In the genomic region with DNA sequence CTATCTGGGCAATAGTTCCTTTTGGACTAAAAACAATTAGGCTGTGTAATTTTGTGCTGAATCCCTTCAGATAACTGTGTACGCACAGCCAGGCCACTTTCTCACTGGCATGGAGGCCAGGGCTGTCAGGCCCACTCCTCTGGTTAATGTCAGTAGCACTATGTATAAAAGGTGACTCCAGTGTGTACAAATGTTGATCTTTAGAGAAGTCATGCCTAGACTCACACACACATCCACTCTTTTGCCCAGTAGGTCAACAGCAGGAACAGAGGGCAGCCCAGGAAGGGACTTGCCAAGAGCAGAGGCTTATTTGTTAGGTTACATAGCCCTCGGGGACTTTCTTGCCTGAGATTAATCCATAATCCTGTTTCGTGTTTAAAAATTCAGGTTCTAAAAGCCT, we compare ENCODE assay signal across 19 cellular contexts.
"Had no signal": no experiment of that assay in that cellular context is flagged by ENCODE, and none has a peak within 500 bp of the region (broad histone marks: within the 10 kb centered on the region; RNA-seq: fewer than 3 reads in every experiment).

No MANE protein-coding gene starts in this region.

- H3K9me3 Mint-ChIP-seq: memory B cell; natural killer cell treated with Interleukin-12 subunit alpha and Interleukin-12 subunit beta and Interleukin-15 and Interleukin-18, amount 100 ng/mL, for 72 hours; neural progenitor cell; stimulated activated naive CD8-positive, alpha-beta T cell treated with anti-CD3 and anti-CD28 coated beads, Interleukin-15, Interleukin-2, amounts not matched to agents 100 ng/mL and 50 ng/mL, for 24 hours had no signal

- ATAC-seq: esophagus mucosa; lower lobe of right lung; natural killer cell treated with Interleukin-12 subunit alpha and Interleukin-12 subunit beta and Interleukin-15 and Interleukin-18, amount 100 ng/mL, for 72 hours; pancreas; stimulated activated effector memory CD8-positive, alpha-beta T cell treated with anti-CD3 and anti-CD28 coated beads, Interleukin-12 subunit alpha, Interleukin-12 subunit beta, amount 100 ng/mL, for 72 hours had no signal

- H3K4me3 Mint-ChIP-seq: memory B cell; natural killer cell treated with Interleukin-12 subunit alpha and Interleukin-12 subunit beta and Interleukin-15 and Interleukin-18, amount 100 ng/mL, for 72 hours; neural progenitor cell; stimulated activated effector memory CD8-positive, alpha-beta T cell treated with anti-CD3 and anti-CD28 coated beads, Interleukin-12 subunit alpha, Interleukin-12 subunit beta, amount 100 ng/mL, for 72 hours; stimulated activated naive CD8-positive, alpha-beta T cell treated with anti-CD3 and anti-CD28 coated beads, Interleukin-15, Interleukin-2, amounts not matched to agents 100 ng/mL and 50 ng/mL, for 24 hours had no signal

- H3K27ac ChIP-seq: hepatocyte, lower lobe of right lung, neural progenitor cell, pancreas, right lobe of liver, tibial artery, upper lobe of left lung, uterus had no signal

- H3K4me1 ChIP-seq: pancreas, tibial artery, uterus had no signal

- H3K4me1 Mint-ChIP-seq: memory B cell; stimulated activated effector memory CD8-positive, alpha-beta T cell treated with anti-CD3 and anti-CD28 coated beads, Interleukin-12 subunit alpha, Interleukin-12 subunit beta, amount 100 ng/mL, for 72 hours had no signal

- H3K9me3 ChIP-seq: lower lobe of right lung, pancreas, right lobe of liver, tibial artery, upper lobe of left lung, uterus had no signal

- H3K36me3 ChIP-seq: lower lobe of right lung, neural progenitor cell, pancreas, right lobe of liver, tibial artery, upper lobe of left lung, uterus had no signal

- H3K27me3 Mint-ChIP-seq: natural killer cell treated with Interleukin-12 subunit alpha and Interleukin-12 subunit beta and Interleukin-15 and Interleukin-18, amount 100 ng/mL, for 72 hours; progenitor cell of endocrine pancreas; stimulated activated naive CD8-positive, alpha-beta T cell treated with anti-CD3 and anti-CD28 coated beads, Interleukin-15, Interleukin-2, amounts not matched to agents 100 ng/mL and 50 ng/mL, for 24 hours had no signal

- H3K4me3 ChIP-seq: hepatocyte, lower lobe of right lung, neural progenitor cell, pancreas, right lobe of liver, tibial artery, upper lobe of left lung, uterus had no signal

- H3K36me3 Mint-ChIP-seq: memory B cell; natural killer cell treated with Interleukin-12 subunit alpha and Interleukin-12 subunit beta and Interleukin-15 and Interleukin-18, amount 100 ng/mL, for 72 hours; neural progenitor cell; stimulated activated effector memory CD8-positive, alpha-beta T cell treated with anti-CD3 and anti-CD28 coated beads, Interleukin-12 subunit alpha, Interleukin-12 subunit beta, amount 100 ng/mL, for 72 hours had no signal

- H3K27ac Mint-ChIP-seq: memory B cell; natural killer cell treated with Interleukin-12 subunit alpha and Interleukin-12 subunit beta and Interleukin-15 and Interleukin-18, amount 100 ng/mL, for 72 hours; neural progenitor cell; progenitor cell of endocrine pancreas; stimulated activated effector memory CD8-positive, alpha-beta T cell treated with anti-CD3 and anti-CD28 coated beads, Interleukin-12 subunit alpha, Interleukin-12 subunit beta, amount 100 ng/mL, for 72 hours; stimulated activated naive CD8-positive, alpha-beta T cell treated with anti-CD3 and anti-CD28 coated beads, Interleukin-15, Interleukin-2, amounts not matched to agents 100 ng/mL and 50 ng/mL, for 24 hours had no signal

- H3K27me3 ChIP-seq: hepatocyte, neural progenitor cell, pancreas, right lobe of liver, upper lobe of left lung, uterus had no signal

- DNase-seq: effector memory CD4-positive, alpha-beta T cell; lower lobe of right lung; midbrain; nucleus accumbens; pancreas; right lobe of liver; stimulated activated CD4-positive, alpha-beta T cell treated with anti-CD3 and anti-CD28 coated beads, Interleukin-4, amount 100 ng/mL, for 1 hour; stimulated activated CD8-positive, alpha-beta memory T cell treated with anti-CD3 and anti-CD28 coated beads, Interleukin-4, amount 100 ng/mL, for 48 hours; tibial artery; upper lobe of left lung; uterus had no signal
